In genomic region chr3:44418549-44418948, GRCh38 we compare ENCODE assay signal across 14 cellular contexts. TPM values are rescaled to one million over a fixed set of nuclear protein-coding genes. Genes with fewer than 3 reads are reported as not detected.
DNase-seq lines count a peak whose midpoint lies in the region; TF ChIP-seq lines count a peak whose summit lies in the region.
"Had no signal": no experiment of that assay in that cellular context is flagged by ENCODE, and none has a peak within 500 bp of the region (broad histone marks: within the 10 kb centered on the region; RNA-seq: fewer than 3 reads in every experiment).

No MANE protein-coding gene starts in this region.

- in situ Hi-C loops in astrocyte of the spinal cord (cut with HindIII; ENCODE audit: low sequenced_read_pairs): no loop called here

- intact Hi-C loops in A673 (cut with micrococcal nuclease; ENCODE audit: unreplicated experiment): no loop called here
- intact Hi-C loops in esophagus squamous epithelium (cut with DNase I): no loop called here

- DNase-seq in A673 (ENCODE audit: low spot score) (no peak), astrocyte of the spinal cord (ENCODE audit: low read depth, low spot score) (no peak), iPS DF 4.7 (ENCODE audit: extremely low read depth, low spot score) (peak; percentile 25), hepatic stellate cell (ENCODE audit: low spot score) (no peak), activated gamma-delta T cell treated with Interleukin-2 at 50 U/mL for 16 hours (no peak), NCI-H2227 treated with DMSO at 0.1 percent for 48 hours (lab: John Stamatoyannopoulos, UW) (no peak), esophagus squamous epithelium (lab: John Stamatoyannopoulos, UW) (no peak)
- DNase-seq: activated T-cell treated with anti-CD3 and anti-CD28 coated beads, Interleukin-2, amount 50 U/mL, for 24 hours; GDM1; naive thymus-derived CD4-positive, alpha-beta T cell; NCI-H524 treated with DMSO at 0.1 percent for 48 hours; SHP77 treated with DMSO at 0.1 percent for 48 hours had no signal

- H3K9me3 ChIP-seq in A673 (ENCODE audit: low read depth, low read length, poor library complexity, severe bottlenecking) (no peaks in the 10 kb centered on the region), esophagus squamous epithelium (no peaks in the 10 kb centered on the region)
- H3K9me3 ChIP-seq: BLaER1 had no signal

- no peaks in the 10 kb centered on the region for H3K36me3 ChIP-seq in A673 (ENCODE audit: insufficient read depth, low read length, poor library complexity, severe bottlenecking)
- no peaks in the 10 kb centered on the region for H3K36me3 ChIP-seq in esophagus squamous epithelium
- H3K36me3 ChIP-seq: BLaER1 had no signal

- TF ChIP-seq POLR2A in esophagus squamous epithelium (IDR thresholded peaks at IDR 0.05): no peak

- H3K4me1 ChIP-seq in A673 (ENCODE audit: insufficient read depth, low read length, poor library complexity, severe bottlenecking): no peaks in the 10 kb centered on the region
- no peaks in the 10 kb centered on the region for H3K4me1 ChIP-seq in esophagus squamous epithelium
- H3K4me1 ChIP-seq: BLaER1 had no signal

- no peaks in the 10 kb centered on the region for H3K27me3 ChIP-seq in A673 (replicated peaks; ENCODE audit: insufficient read depth, low read depth, low read length, poor library complexity)
- H3K27me3 ChIP-seq in esophagus squamous epithelium: no peaks in the 10 kb centered on the region
- H3K27me3 ChIP-seq: BLaER1 had no signal

- peak; percentile 24 for TF ChIP-seq CTCF in A673 (conservative IDR thresholded peaks at IDR 0.05; ENCODE audit: low read depth, low read length)
- peak; percentile 34; the same call in 1 of the 2 replicates for TF ChIP-seq CTCF in GM12875 (IDR thresholded peaks at IDR 0.05; ENCODE audit: borderline replicate concordance, insufficient read depth, low read depth, low read length)
- TF ChIP-seq CTCF in astrocyte of the spinal cord (IDR thresholded peaks at IDR 0.05; ENCODE audit: low read depth, low read length): peak; percentile 37
- no peak for TF ChIP-seq CTCF in esophagus squamous epithelium (IDR thresholded peaks at IDR 0.05)

- 71 to 90% methylated on average over 2 of the region's 2 CpGs for WGBS in esophagus squamous epithelium, 2 donors

- CTCF ChIA-PET in A673 (lab: Charles Lee): no interaction called here

- POLR2A ChIA-PET in A673 (lab: Charles Lee; ENCODE audit: low non-redundant PET): no interaction called here

- H3K4me3 ChIP-seq in A673 (ENCODE audit: low read depth, low read length, poor library complexity, severe bottlenecking) (no peak overlapping the region), GM12875 (ENCODE audit: low read depth, low read length) (no peak overlapping the region), astrocyte of the spinal cord (ENCODE audit: low read depth, low read length) (no peak overlapping the region), esophagus squamous epithelium (no peak overlapping the region)
- H3K4me3 ChIP-seq: BLaER1 had no signal

- BruUV-seq in A673 (replicated peaks; lab: Mats Ljungman, UMichigan): no TSS peak

- H3K27ac ChIP-seq in A673 (ENCODE audit: low read depth, low read length, poor library complexity, severe bottlenecking) (no peak overlapping the region), esophagus squamous epithelium (no peak overlapping the region)
- H3K27ac ChIP-seq: BLaER1 had no signal

RNA-seq across cellular contexts. Expression of gene ZNF445, which starts 58.9 kb away (rescaled TPM):
- total RNA-seq in A673 (2021) (17.6 and 18.6 TPM in 2 replicates), esophagus squamous epithelium (1 to 10 TPM; 3.2 to 6.9 (median 4.6) TPM)

Comparison
In these comparisons a context has a peak if more than half of its experiments do, and no peak if none do; other contexts are left out.
1. CTCF ChIP-seq: peak in A673 (single experiment), GM12875 (single experiment) and astrocyte of the spinal cord (single experiment); none in esophagus squamous epithelium (0 of 6).